Comparison of ENCODE assay signal across 17 cellular contexts in the genomic region with DNA sequence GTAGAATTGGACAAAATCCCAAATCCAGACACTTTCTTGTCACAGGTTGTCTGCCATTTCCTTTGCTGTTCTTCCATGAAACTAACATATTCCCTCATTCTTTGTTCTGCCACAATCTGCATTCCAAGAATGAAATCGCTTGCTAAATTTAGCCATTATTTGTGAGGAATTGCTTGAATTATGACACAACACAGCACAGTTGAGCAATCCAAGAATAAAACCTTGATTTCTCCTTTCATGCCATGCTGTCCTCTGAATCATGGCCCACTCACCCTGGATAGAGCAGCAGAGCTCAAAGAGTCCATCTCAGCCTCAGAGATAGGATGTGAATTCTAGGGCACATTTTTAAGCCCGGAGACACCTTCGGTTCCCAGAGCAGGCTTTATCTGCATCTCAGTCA. TPM values are rescaled to one million over a fixed set of nuclear protein-coding genes. Genes with fewer than 3 reads are reported as not detected.
A peak's percentile ranks its signal among the peaks of the same experiment; 100 is the strongest.
DNase-seq lines count a peak whose midpoint lies in the region; ATAC-seq, FAIRE-seq and TF ChIP-seq lines count a peak whose summit lies in the region.
"Had no signal": no experiment of that assay in that cellular context is flagged by ENCODE, and none has a peak within 500 bp of the region (broad histone marks: within the 10 kb centered on the region; RNA-seq: fewer than 3 reads in every experiment).

No MANE protein-coding gene starts in this region.

- CTCF ChIA-PET in HepG2 (lab: Yijun Ruan, JAX; ENCODE audit: low intra/inter-chr PET ratio, low total read pairs) = no interaction called here

- H3K36me3 ChIP-seq in HepG2 (replicated peaks in 1 of 2; ENCODE audit: control insufficient read depth in 1 of 2, insufficient read depth in 2 of 2, low read length in 2 of 2) = no peaks in the 10 kb centered on the region
- H3K36me3 ChIP-seq: BE2C, transverse colon had no signal

- peaks cover 53% of the 10 kb centered on the region for H3K4me1 Mint-ChIP-seq in chondrocyte (ENCODE audit: low read depth)

- no peaks in the 10 kb centered on the region for H3K9me3 ChIP-seq in HepG2 (ENCODE audit: low read length)
- H3K9me3 ChIP-seq: BE2C, right lobe of liver, transverse colon had no signal

- peak overlapping the region; percentile 88 for H3K27ac Mint-ChIP-seq in chondrocyte (ENCODE audit: unreplicated experiment)

- no peaks in the 10 kb centered on the region for H3K79me2 ChIP-seq in HepG2 (ENCODE audit: insufficient read depth, low read length)

- H3K4me3 ChIP-seq in HepG2 (replicated peaks in 1 of 3; ENCODE audit: insufficient read depth in 1 of 3, low read depth in 2 of 3, low read length in 3 of 3) = no peak overlapping the region
- H3K4me3 ChIP-seq: right lobe of liver, transverse colon had no signal

- TF ChIP-seq EP300 in HepG2 (IDR thresholded peaks at IDR 0.05; ENCODE audit: low read depth in 2 of 2, low read length in 2 of 2) (no peak), HepG2 (CRISPR knock-in tag; IDR thresholded peaks at IDR 0.05; ENCODE audit: borderline replicate concordance) (no peak)

- POLR2A ChIA-PET in HepG2 (lab: Yijun Ruan, JAX) = interaction anchor here (2.5 kb wide), 1 partner anchor 27 kb away, joined by 7 read pairs; no protein-coding TSS in a partner anchor

- no peak overlapping the region for H3K4me2 ChIP-seq in HepG2 (ENCODE audit: low read depth, low read length)

- peaks cover 35% of the 10 kb centered on the region for H3K4me1 ChIP-seq in HepG2 (ENCODE audit: insufficient read depth, low read length)

- H3K27me3 Mint-ChIP-seq in chondrocyte (ENCODE audit: low read depth) = no peaks in the 10 kb centered on the region

- TF ChIP-seq CTCF in chondrocyte (IDR thresholded peaks at IDR 0.05) (no peak), HepG2 (CRISPR knock-in tag; IDR thresholded peaks at IDR 0.05) (no peak)

- in situ Hi-C loops in HepG2 (cut with HindIII; ENCODE audit: extremely low pct_ligation_motif_present, low pct_unique_long_range_greater_than_20kb) = no loop called here

- no peak overlapping the region for H3K27ac ChIP-seq in HepG2 (ENCODE audit: extremely low read length, insufficient read depth, low read length)
- H3K27ac ChIP-seq: right lobe of liver, transverse colon had no signal

- H3K36me3 Mint-ChIP-seq in chondrocyte (ENCODE audit: low read depth) = peaks cover 1% of the 10 kb centered on the region

- no peak overlapping the region for H3K9ac ChIP-seq in HepG2 (ENCODE audit: insufficient read depth, low read depth, low read length)

- no peak overlapping the region for H3K4me3 Mint-ChIP-seq in chondrocyte (ENCODE audit: unreplicated experiment)

- DNase-seq in AG08395 (ENCODE audit: low spot score) (peak; percentile 87), MV-4-11 (lab: John Stamatoyannopoulos, UW) (peak; percentile 5), chondrocyte (ENCODE audit: low spot score) (no peak), HepG2 (ENCODE audit: low spot score) (no peak), DMS53 treated with DMSO at 0.1 percent for 48 hours (lab: John Stamatoyannopoulos, UW; ENCODE audit: unreplicated experiment) (no peak), HTR-8/SVneo (ENCODE audit: insufficient read length, low spot score) (no peak), NCI-H1930 (lab: John Stamatoyannopoulos, UW) (no peak)
- DNase-seq: activated CD4-positive, alpha-beta T cell treated with anti-CD3 and anti-CD28 coated beads, Interleukin-2, amount 50 U/mL, for 1 hour; activated naive CD4-positive, alpha-beta T cell treated with Interleukin-2 at 50 U/mL for 16 hours; BE2C; GF-D8; hypothalamus; midbrain; MM.1S; right lobe of liver; transverse colon had no signal

- H3K9me3 Mint-ChIP-seq in chondrocyte (ENCODE audit: low read depth) = no peaks in the 10 kb centered on the region

- no TSS peak for BruUV-seq in HepG2 (replicated peaks; lab: Mats Ljungman, UMichigan)

- TF ChIP-seq POLR2A in HepG2 (IDR thresholded peaks at IDR 0.05; ENCODE audit: insufficient read depth in 1 of 2, low read depth in 2 of 2, low read length in 2 of 2) = no peak

- 96% methylated on average over 3 of the region's 3 CpGs for WGBS in HepG2 (ENCODE audit: low lambda C conversion rate)

- no peak for FAIRE-seq in HepG2 (lab: Jason Lieb, UNC)
- FAIRE-seq in HTR-8/SVneo (lab: Jason Lieb, UNC) = no peak

- no peak overlapping the region for H2AFZ ChIP-seq in HepG2 (ENCODE audit: low read length)

- H3K27me3 ChIP-seq in HepG2 (ENCODE audit: control insufficient read depth in 1 of 2, insufficient read depth in 2 of 2, low read length in 2 of 2) = no peaks in the 10 kb centered on the region
- H3K27me3 ChIP-seq: BE2C, right lobe of liver, transverse colon had no signal

- TF ChIP-seq RAD21 in HepG2 (CRISPR knock-in tag; IDR thresholded peaks at IDR 0.05) = no peak

- ATAC-seq in HepG2 (no peak), GM19455 (IDR thresholded peaks at IDR 0.05; ENCODE audit: unreplicated experiment) (no peak)

- no peaks in the 10 kb centered on the region for H4K20me1 ChIP-seq in HepG2 (ENCODE audit: insufficient read depth, low read length)

- intact Hi-C loops in HepG2 (cut with micrococcal nuclease; ENCODE audit: unreplicated experiment) = no loop called here

TF ChIP-seq in HepG2, 621 proteins besides CTCF, POLR2A, EP300 and RAD21:
- TF ChIP-seq CEBPB (IDR thresholded peaks at IDR 0.05; ENCODE audit: borderline replicate concordance, low read depth, low read length) (peak; percentile 55), ZNF83 (CRISPR knock-in tag; IDR thresholded peaks at IDR 0.05; ENCODE audit: borderline replicate concordance) (no peak), E2F2 (CRISPR knock-in tag; IDR thresholded peaks at IDR 0.05; ENCODE audit: borderline replicate concordance) (no peak)

RNA-seq across cellular contexts. Expression of gene GREM1, which starts 35.2 kb away (rescaled TPM):
- total RNA-seq in chondrocyte = 142 to 227 TPM (median 151 TPM) in 3 replicates
- 0.02 and 0.11 TPM in 2 replicates for total RNA-seq in HepG2 (2016; rRNA removed; fragmentation: Illumina TruSeq; extraction: Trizol)
- total RNA-seq in HepG2 (2016; cell fraction: cytosol; rRNA removed; fragmentation: Illumina TruSeq; extraction: Trizol; ENCODE audit: low read depth) = not detected in 2 replicates
- total RNA-seq in HepG2 (2016; cell fraction: insoluble cytoplasmic fraction; rRNA removed; fragmentation: Illumina TruSeq; extraction: Trizol) = 0.04 and 0.06 TPM in 2 replicates
- 0.03 and 0.06 TPM in 2 replicates for total RNA-seq in HepG2 (2016; cell fraction: membrane; rRNA removed; fragmentation: Illumina TruSeq; extraction: Trizol)
- not detected in 2 replicates for total RNA-seq in HepG2 (2016; cell fraction: nucleus; rRNA removed; fragmentation: Illumina TruSeq; extraction: Trizol)
- polyA plus RNA-seq in HepG2 (2011; rRNA removed) = 0.08 and 0.13 TPM in 2 replicates
- polyA plus RNA-seq in HepG2 (2011; cell fraction: cytosol; rRNA removed) = 0.01 and 0.04 TPM in 2 replicates
- polyA plus RNA-seq in HepG2 (2011; cell fraction: nucleus; rRNA removed) = 0.02 and 0.09 TPM in 2 replicates
- polyA plus RNA-seq in HepG2 (2012) = 0.01 and 0.08 TPM in 2 replicates
- not detected in 2 replicates for polyA plus RNA-seq in HepG2 (2016; cell fraction: cytosol; fragmentation: Illumina TruSeq; extraction: Trizol; ENCODE audit: low read depth)
- polyA plus RNA-seq in HepG2 (2016; cell fraction: insoluble cytoplasmic fraction; fragmentation: Illumina TruSeq; extraction: Trizol; ENCODE audit: low read depth) = 0.12 TPM in 1 of 2 replicates, not detected in the other
- 0.05 TPM in 1 of 2 replicates, not detected in the other for polyA plus RNA-seq in HepG2 (2016; cell fraction: membrane; fragmentation: Illumina TruSeq; extraction: Trizol; ENCODE audit: low read depth)
- not detected in 2 replicates for polyA plus RNA-seq in HepG2 (2016; cell fraction: nucleus; fragmentation: Illumina TruSeq; extraction: Trizol; ENCODE audit: insufficient read depth, low read depth)
- not detected in 2 replicates for polyA minus RNA-seq in HepG2 (2011; rRNA and poly(A)+ RNA removed; ENCODE audit: low replicate concordance)
- polyA minus RNA-seq in HepG2 (2011; cell fraction: cytosol; rRNA and poly(A)+ RNA removed) = not detected in 2 replicates
- polyA minus RNA-seq in HepG2 (2011; cell fraction: nucleus; rRNA and poly(A)+ RNA removed) = not detected in 2 replicates

RNA-seq across cellular contexts. Expression of gene SCG5, which starts 41.1 kb away (rescaled TPM):
- total RNA-seq in chondrocyte (1.3 to 2.6 TPM (median 2.5 TPM) in 3 replicates), HepG2 (2016; rRNA removed; fragmentation: Illumina TruSeq; extraction: Trizol) (2.4 and 3.5 TPM in 2 replicates)
- total RNA-seq in HepG2 (2016; cell fraction: cytosol; rRNA removed; fragmentation: Illumina TruSeq; extraction: Trizol; ENCODE audit: low read depth) = 1.1 and 1.3 TPM in 2 replicates
- 2.5 and 3.9 TPM in 2 replicates for total RNA-seq in HepG2 (2016; cell fraction: insoluble cytoplasmic fraction; rRNA removed; fragmentation: Illumina TruSeq; extraction: Trizol)
- 2.3 TPM in 2 replicates for total RNA-seq in HepG2 (2016; cell fraction: membrane; rRNA removed; fragmentation: Illumina TruSeq; extraction: Trizol)
- total RNA-seq in HepG2 (2016; cell fraction: nucleus; rRNA removed; fragmentation: Illumina TruSeq; extraction: Trizol) = 7.4 and 7.7 TPM in 2 replicates
- polyA plus RNA-seq in HepG2 (2011; rRNA removed) = 2.3 and 2.6 TPM in 2 replicates
- 0.74 and 1.4 TPM in 2 replicates for polyA plus RNA-seq in HepG2 (2011; cell fraction: cytosol; rRNA removed)
- 3.5 and 5.1 TPM in 2 replicates for polyA plus RNA-seq in HepG2 (2011; cell fraction: nucleus; rRNA removed)
- polyA plus RNA-seq in HepG2 (2012) = 2.2 and 2.8 TPM in 2 replicates
- polyA plus RNA-seq in HepG2 (2016; cell fraction: cytosol; fragmentation: Illumina TruSeq; extraction: Trizol; ENCODE audit: low read depth) = 0.34 and 1.3 TPM in 2 replicates
- 2.0 and 2.3 TPM in 2 replicates for polyA plus RNA-seq in HepG2 (2016; cell fraction: insoluble cytoplasmic fraction; fragmentation: Illumina TruSeq; extraction: Trizol; ENCODE audit: low read depth)
- polyA plus RNA-seq in HepG2 (2016; cell fraction: membrane; fragmentation: Illumina TruSeq; extraction: Trizol; ENCODE audit: low read depth) = 1.8 and 2.0 TPM in 2 replicates
- polyA plus RNA-seq in HepG2 (2016; cell fraction: nucleus; fragmentation: Illumina TruSeq; extraction: Trizol; ENCODE audit: insufficient read depth, low read depth) = 4.2 and 7.8 TPM in 2 replicates
- polyA minus RNA-seq in HepG2 (2011; rRNA and poly(A)+ RNA removed; ENCODE audit: low replicate concordance) = 1.4 TPM in 2 replicates
- polyA minus RNA-seq in HepG2 (2011; cell fraction: cytosol; rRNA and poly(A)+ RNA removed) = not detected in 2 replicates
- polyA minus RNA-seq in HepG2 (2011; cell fraction: nucleus; rRNA and poly(A)+ RNA removed) = 4.9 and 10.1 TPM in 2 replicates

Comparison
In these comparisons a context has a peak if more than half of its experiments do, and no peak if none do; other contexts are left out.
1. DNase-seq: peak in AG08395 (single experiment) and MV-4-11 (single experiment); none in chondrocyte (single experiment), HepG2 (single experiment), DMS53 treated with DMSO at 0.1 percent for 48 hours (single experiment), HTR-8/SVneo (single experiment) and NCI-H1930 (0 of 2).
2. RNA of gene GREM1, which starts 35.2 kb away (total RNA-seq): 142 to 227 TPM in chondrocyte; 0.02 to 0.11 TPM in HepG2; every median in the first group is over 100 times any median in the second.